In the genomic region with DNA sequence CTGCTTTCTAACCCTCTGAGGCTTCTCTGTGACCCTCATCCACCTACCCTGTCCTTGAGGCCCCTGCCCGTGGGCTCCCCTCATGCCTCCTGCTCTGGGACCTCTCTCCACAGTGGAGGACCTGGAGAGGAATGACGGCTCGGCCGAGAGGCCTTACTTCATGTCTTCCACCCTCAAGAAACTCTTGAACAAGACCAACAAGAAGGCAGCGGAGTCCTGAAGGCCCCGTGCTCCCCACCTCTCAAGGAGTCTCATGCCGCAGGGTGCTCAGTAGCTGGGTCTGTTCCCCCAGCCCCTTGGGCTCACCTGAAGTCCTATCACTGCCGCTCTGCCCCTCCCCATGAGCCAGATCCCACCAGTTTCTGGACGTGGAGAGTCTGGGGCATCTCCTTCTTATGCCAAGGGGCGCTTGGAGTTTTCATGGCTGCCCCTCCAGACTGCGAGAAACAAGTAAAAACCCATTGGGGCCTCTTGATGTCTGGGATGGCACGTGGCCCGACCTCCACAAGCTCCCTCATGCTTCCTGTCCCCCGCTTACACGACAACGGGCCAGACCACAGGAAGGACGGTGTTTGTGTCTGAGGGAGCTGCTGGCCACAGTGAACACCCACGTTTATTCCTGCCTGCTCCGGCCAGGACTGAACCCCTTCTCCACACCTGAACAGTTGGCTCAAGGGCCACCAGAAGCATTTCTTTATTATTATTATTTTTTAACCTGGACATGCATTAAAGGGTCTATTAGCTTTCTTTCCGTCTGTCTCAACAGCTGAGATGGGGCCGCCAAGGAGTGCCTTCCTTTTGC, we compare ENCODE assay signal across 12 cellular contexts. TPM values are rescaled to one million over a fixed set of nuclear protein-coding genes. Genes with fewer than 3 reads are reported as not detected.
A peak's percentile ranks its signal among the peaks of the same experiment; 100 is the strongest.
DNase-seq lines count a peak whose midpoint lies in the region; ATAC-seq and TF ChIP-seq lines count a peak whose summit lies in the region.
"Had no signal": no experiment of that assay in that cellular context is flagged by ENCODE, and none has a peak within 500 bp of the region (broad histone marks: within the 10 kb centered on the region; RNA-seq: fewer than 3 reads in every experiment).

No MANE protein-coding gene starts in this region.

- H3K27me3 Mint-ChIP-seq in chondrocyte (ENCODE audit: low read depth), result no peaks in the 10 kb centered on the region
- no peaks in the 10 kb centered on the region for H3K27me3 Mint-ChIP-seq in osteocyte (ENCODE audit: unreplicated experiment)

- H3K36me3 Mint-ChIP-seq in chondrocyte (ENCODE audit: low read depth), result peaks cover 11% of the 10 kb centered on the region
- H3K36me3 Mint-ChIP-seq in osteocyte (ENCODE audit: unreplicated experiment), result peaks cover 13% of the 10 kb centered on the region

- H3K4me1 Mint-ChIP-seq in chondrocyte (ENCODE audit: low read depth) (peaks cover 26% of the 10 kb centered on the region), osteocyte (ENCODE audit: unreplicated experiment) (peaks cover 19% of the 10 kb centered on the region)

- H3K4me1 ChIP-seq in BLaER1, result peaks cover 32% of the 10 kb centered on the region
- peaks cover 0 to 4% of the 10 kb centered on the region in 2 donors for H3K4me1 ChIP-seq in aorta (ENCODE audit: control insufficient read depth in 1 of 2, insufficient read depth in 2 of 2, low read length in 2 of 2)

- peaks cover 55% of the 10 kb centered on the region for H3K36me3 ChIP-seq in BLaER1
- no peaks in the 10 kb centered on the region for H3K36me3 ChIP-seq in aorta (ENCODE audit: control insufficient read depth in 1 of 2, insufficient read depth in 2 of 2, low read length in 1 of 2)

- POLR2A ChIA-PET in HEK293T (lab: Yijun Ruan, JAX), result interaction anchor here (1.0 to 2.1 kb wide), 3 partner anchors 8 to 62 kb away, joined by 3 to 11 read pairs (median 3); no protein-coding TSS in a partner anchor

- intact Hi-C loops in aorta (cut with DNase I), result no loop called here

- H3K9me3 Mint-ChIP-seq in chondrocyte (ENCODE audit: low read depth) (no peaks in the 10 kb centered on the region), osteocyte (ENCODE audit: unreplicated experiment) (no peaks in the 10 kb centered on the region)

- no peak overlapping the region for H3K4me3 Mint-ChIP-seq in chondrocyte (ENCODE audit: unreplicated experiment)
- no peak overlapping the region for H3K4me3 Mint-ChIP-seq in osteocyte (ENCODE audit: unreplicated experiment)

- CTCF ChIA-PET in HEK293T (lab: Yijun Ruan, JAX), result interaction anchor here (1.1 to 10.3 kb wide), 8 partner anchors 9 to 160 kb away, joined by 3 to 149 read pairs (median 6); no protein-coding TSS in a partner anchor

- H3K9ac ChIP-seq in BLaER1, result peak overlapping the region; percentile 73

- no peak for ATAC-seq in aorta (ENCODE audit: low FRiP score)

- no peaks in the 10 kb centered on the region for H3K27me3 ChIP-seq in BLaER1
- H3K27me3 ChIP-seq in aorta (ENCODE audit: control insufficient read depth in 1 of 2, insufficient read depth in 2 of 2, low read length in 1 of 2), result no peaks in the 10 kb centered on the region

- TF ChIP-seq CTCF in chondrocyte (IDR thresholded peaks at IDR 0.05) (no peak), osteocyte (IDR thresholded peaks at IDR 0.05) (no peak)

- peak overlapping the region; percentile 75 for H3K4me2 ChIP-seq in BLaER1

- H3K4me3 ChIP-seq in BLaER1 (no peak overlapping the region), aorta (ENCODE audit: low read length in 2 of 2) (no peak overlapping the region)
- H3K4me3 ChIP-seq: coronary artery had no signal

- 67 to 69% methylated on average over 21 of the region's 21 CpGs for WGBS in aorta, 2 donors

- H3K27ac ChIP-seq in BLaER1 (peak overlapping the region; percentile 75), aorta (ENCODE audit: low read depth in 1 of 2, low read length in 2 of 2) (no peak overlapping the region)

- DNase-seq in KBM-7, result peak; percentile 50
- DNase-seq in chondrocyte (ENCODE audit: low spot score), result no peak
- no peak for DNase-seq in osteocyte (ENCODE audit: extremely low spot score, unreplicated experiment)
- DNase-seq in aorta, result no peak
- no peak for DNase-seq in activated CD4-positive, CD25-positive, alpha-beta regulatory T cell treated with anti-CD3 and anti-CD28 coated beads, Interleukin-2, amount 50 U/mL, for 72 hours
- DNase-seq in mucosa of gallbladder (ENCODE audit: low spot score), result no peak
- no peak for DNase-seq in HEK293T (ENCODE audit: extremely low spot score)
- DNase-seq: Calu3, NCI-H1105 had no signal

- no peaks in the 10 kb centered on the region for H3K9me3 ChIP-seq in BLaER1
- H3K9me3 ChIP-seq in aorta (ENCODE audit: control insufficient read depth, low read length), result no peaks in the 10 kb centered on the region

- peaks cover 44% of the 10 kb centered on the region for H4K20me1 ChIP-seq in BLaER1

- H3K27ac Mint-ChIP-seq in chondrocyte (ENCODE audit: unreplicated experiment), result peak overlapping the region; percentile 90
- peak overlapping the region; percentile 82 for H3K27ac Mint-ChIP-seq in osteocyte (ENCODE audit: unreplicated experiment)

- in situ Hi-C loops in KBM-7 (cut with MboI; ENCODE audit: low pct_unique_long_range_greater_than_20kb, low sequenced_read_pairs), result loop anchor here (10.0 kb wide), 1 partner anchor 69 kb away; no protein-coding TSS in a partner anchor

TF ChIP-seq in HEK293T, 16 proteins besides CTCF, POLR2A, EP300 and RAD21:
- TF ChIP-seq HDGF (IDR thresholded peaks at IDR 0.05; ENCODE audit: borderline replicate concordance) (no peak), CTBP1 (IDR thresholded peaks at IDR 0.05; ENCODE audit: borderline replicate concordance) (no peak), FOXK2 (IDR thresholded peaks at IDR 0.05) (no peak), ARNT (IDR thresholded peaks at IDR 0.05) (no peak), TARDBP (IDR thresholded peaks at IDR 0.05) (no peak), SUZ12 (IDR thresholded peaks at IDR 0.05) (no peak)

RNA-seq across cellular contexts. Expression of a gene that starts 10.8 kb away (rescaled TPM):
- total RNA-seq in chondrocyte (156 to 234 TPM (median 171 TPM) in 3 replicates), osteocyte (223 and 231 TPM in 2 replicates), aorta (100 to 1,000 TPM; 168 to 190 TPM), mucosa of gallbladder (162 TPM)
- 100 to 1,000 TPM in 1 of 2 donors, 10 to 100 TPM in 1; 40.2 to 111 TPM for polyA plus RNA-seq in aorta

RNA-seq across cellular contexts. Expression of a gene that starts 18.0 kb away (rescaled TPM):
- total RNA-seq in chondrocyte, result 132 to 223 TPM (median 220 TPM) in 3 replicates
- 225 and 233 TPM in 2 replicates for total RNA-seq in osteocyte
- 100 to 1,000 TPM; 158 to 176 TPM for total RNA-seq in aorta
- polyA plus RNA-seq in aorta, result 100 to 1,000 TPM in 1 of 2 donors, 10 to 100 TPM in 1; 30.9 to 146 TPM
- total RNA-seq in mucosa of gallbladder, result 223 TPM

RNA-seq across cellular contexts. Expression of a gene that starts 56.3 kb away (rescaled TPM):
- total RNA-seq in chondrocyte (0.45 TPM in 1 of 3 replicates, not detected in the others), osteocyte (not detected in 2 replicates), aorta (not detected), mucosa of gallbladder (88.3 TPM)
- polyA plus RNA-seq in aorta, result 10 to 100 TPM in 1 of 2 donors, under 1 TPM in 1; 0.05 to 15.0 TPM
- total RNA-seq: activated CD8-positive, alpha-beta memory T cell treated with anti-CD3 and anti-CD28 coated beads for 36 hours had no signal

RNA-seq across cellular contexts. Expression of a gene that starts 57.9 kb away (rescaled TPM):
- total RNA-seq in chondrocyte, result 28.2 to 50.2 TPM (median 33.7 TPM) in 3 replicates
- total RNA-seq in osteocyte, result 56.3 and 57.7 TPM in 2 replicates
- total RNA-seq in aorta, result 10 to 100 TPM; 25.0 to 31.5 TPM
- 100 to 1,000 TPM in 1 of 2 donors, 10 to 100 TPM in 1; 54.2 to 243 TPM for polyA plus RNA-seq in aorta
- 48.2 TPM for total RNA-seq in mucosa of gallbladder

Comparison
In these comparisons a context has a peak if more than half of its experiments do, and no peak if none do; other contexts are left out.
1. RNA of a gene that starts 56.3 kb away (total RNA-seq): 88.3 TPM in mucosa of gallbladder (single experiment); 0.45 TPM in chondrocyte, not detected in osteocyte and not detected in aorta; every median in the first group is over 10 times any median in the second.